8 cellular contexts compared by ENCODE assay signal in genomic region chr4:154743683-154744340, GRCh38. TPM values are rescaled to one million over a fixed set of nuclear protein-coding genes. Genes with fewer than 3 reads are reported as not detected.
DNase-seq lines count a peak whose midpoint lies in the region; ATAC-seq and TF ChIP-seq lines count a peak whose summit lies in the region.

LRAT (plus strand) TSS chr4:154744000; CDS start chr4:154744327, 327 bp downstream.

- peaks cover 17% of the 10 kb centered on the region for H3K27me3 ChIP-seq in CD4-positive, CD25-positive, alpha-beta regulatory T cell (ENCODE audit: control insufficient read depth, insufficient read depth, low read length)
- H3K27me3 ChIP-seq in HCT116 (ENCODE audit: insufficient read depth, low read length) (no peaks in the 10 kb centered on the region), PC-9 (ENCODE audit: insufficient read depth, low read depth) (no peaks in the 10 kb centered on the region), body of pancreas (peaks cover 0 to 3% of the 10 kb centered on the region in 2 donors)

- H3K9me2 ChIP-seq in HCT116 (ENCODE audit: insufficient read depth) (no peaks in the 10 kb centered on the region), PC-9 (ENCODE audit: insufficient read depth) (no peaks in the 10 kb centered on the region)

- H3K9ac ChIP-seq in HCT116 (ENCODE audit: low read length): peak within 1 kb of the TSS; percentile 55

- TF ChIP-seq CTCF in HCT116 (IDR thresholded peaks at IDR 0.05 in 2 of 3, conservative IDR thresholded peaks at IDR 0.05 in 1 of 3; ENCODE audit: borderline replicate concordance in 1 of 3, insufficient read depth in 1 of 3, low read depth in 2 of 3, low read length in 2 of 3) (peak in 2 of 3 experiments; percentile 43 to 48; a peak in 4 of 6 replicates), PC-9 (conservative IDR thresholded peaks at IDR 0.05) (no peak; the same call in 1 of the 2 replicates), body of pancreas (IDR thresholded peaks at IDR 0.05) (peak; percentile 32 to 76 (median 55))

- no peak within 1 kb of the TSS for H3K27ac Mint-ChIP-seq in CD4-positive, CD25-positive, alpha-beta regulatory T cell

- POLR2A ChIA-PET in HCT116 (lab: Charles Lee): interaction anchor here (0.6 to 1.5 kb wide), 9 partner anchors 9 to 194 kb away, joined by 3 to 8 read pairs (median 6); partner anchors contain the start of gene PLRG1
- POLR2A ChIA-PET in PC-9 (lab: Charles Lee; ENCODE audit: unreplicated experiment): interaction anchor here (0.6 to 0.7 kb wide), 2 partner anchors 75 to 412 kb away, joined by 3 read pairs; no protein-coding TSS in a partner anchor

- H3K4me2 ChIP-seq in HCT116 (ENCODE audit: low read length) (peak within 1 kb of the TSS; percentile 88), PC-9 (peak within 1 kb of the TSS; percentile 94)

- peak within 1 kb of the TSS; percentile 37 for H3K4me3 ChIP-seq in CD4-positive, CD25-positive, alpha-beta regulatory T cell (ENCODE audit: low read depth, low read length)
- H3K4me3 ChIP-seq in HCT116 (replicated peaks in 1 of 2; ENCODE audit: low read depth in 1 of 2, low read length in 2 of 2) (peak within 1 kb of the TSS; percentile 65 to 68), PC-9 (peak within 1 kb of the TSS; percentile 64), body of pancreas (peak within 1 kb of the TSS; percentile 25 to 50), iPS-18c (ENCODE audit: insufficient read depth, low read depth, low read length) (peak within 1 kb of the TSS; percentile 73), skeletal muscle cell (ENCODE audit: low read depth, low read length) (peak within 1 kb of the TSS; percentile 29)

- RAD21 ChIA-PET in HCT116 (lab: Charles Lee; ENCODE audit: low non-redundant PET in 1 of 2, low total read pairs in 2 of 2, uncharacterized antibody in 2 of 2, unreplicated experiment in 2 of 2): interaction anchor here in 1 of 2 experiments (0.8 kb wide), 1 partner anchor 35 kb away, joined by 3 read pairs; no protein-coding TSS in a partner anchor

- CTCF ChIA-PET in HCT116 (lab: Charles Lee) (interaction anchor here (0.6 to 1.7 kb wide), 5 partner anchors 9 to 191 kb away, joined by 3 to 10 read pairs (median 3); no protein-coding TSS in a partner anchor), PC-9 (lab: Charles Lee) (interaction anchor here (0.6 to 1.3 kb wide), 3 partner anchors 54 to 194 kb away, joined by 5 to 7 read pairs (median 6); partner anchors contain the start of gene PLRG1)

- no peak for ATAC-seq in CD4-positive, CD25-positive, alpha-beta regulatory T cell (ENCODE audit: low read depth in 2 of 2)
- peak; percentile 98 for ATAC-seq in HCT116
- peak; percentile 95 for ATAC-seq in body of pancreas

- peak; percentile 3 to 43 (median 10) for DNase-seq in CD4-positive, CD25-positive, alpha-beta regulatory T cell
- DNase-seq in HCT116 (ENCODE audit: low read depth, low spot score) (peak; percentile 54), PC-9 (peak; percentile 49 to 81), body of pancreas (peak; percentile 72 to 89 (median 82)), skeletal muscle cell (ENCODE audit: low read depth) (no peak), NCI-H128 (lab: John Stamatoyannopoulos, UW; ENCODE audit: unreplicated experiment) (no peak), NAMALWA (ENCODE audit: low spot score) (no peak)

- H3F3A ChIP-seq in PC-9 (ENCODE audit: insufficient read depth, low read depth): no peaks in the 10 kb centered on the region

- peak within 1 kb of the TSS; percentile 93 for H2AFZ ChIP-seq in HCT116 (ENCODE audit: low read depth, low read length, poor library complexity, severe bottlenecking)
- H2AFZ ChIP-seq in PC-9: peak within 1 kb of the TSS; percentile 94

- H3K9me3 ChIP-seq in CD4-positive, CD25-positive, alpha-beta regulatory T cell (ENCODE audit: control insufficient read depth in 2 of 2, low read length in 2 of 2): no peaks in the 10 kb centered on the region
- H3K9me3 ChIP-seq in HCT116 (ENCODE audit: control insufficient read depth in 1 of 2, insufficient read depth in 1 of 2, low read depth in 1 of 2, low read length in 2 of 2): no peaks in the 10 kb centered on the region
- H3K9me3 ChIP-seq in PC-9 (ENCODE audit: insufficient read depth, low read depth): no peaks in the 10 kb centered on the region
- no peaks in the 10 kb centered on the region for H3K9me3 ChIP-seq in body of pancreas
- no peaks in the 10 kb centered on the region for H3K9me3 ChIP-seq in iPS-18c (ENCODE audit: control insufficient read depth, insufficient read depth, low read length)

- WGBS in body of pancreas, 2 donors: 1% methylated on average over 24 to 55 of the region's 55 CpGs

- peaks cover 65% of the 10 kb centered on the region for H3K27me3 Mint-ChIP-seq in CD4-positive, CD25-positive, alpha-beta regulatory T cell

- peaks cover 9% of the 10 kb centered on the region for H3K4me1 ChIP-seq in CD4-positive, CD25-positive, alpha-beta regulatory T cell (ENCODE audit: control insufficient read depth, insufficient read depth, low read length, poor library complexity, severe bottlenecking)
- peaks cover 3 to 14% of the 10 kb centered on the region in 2 experiments; a peak in 3 of 4 replicates for H3K4me1 ChIP-seq in HCT116 (ENCODE audit: control insufficient read depth in 1 of 2, insufficient read depth in 2 of 2, low read length in 2 of 2)
- peaks cover 4% of the 10 kb centered on the region; the same call in 1 of the 2 replicates for H3K4me1 ChIP-seq in PC-9 (replicated peaks; ENCODE audit: insufficient read depth)
- H3K4me1 ChIP-seq in body of pancreas: peaks cover 31% of the 10 kb centered on the region

- H3K79me2 ChIP-seq in HCT116 (ENCODE audit: insufficient read depth, low read length) (no peaks in the 10 kb centered on the region), PC-9 (ENCODE audit: low read depth) (no peaks in the 10 kb centered on the region)

- intact Hi-C loops in HCT116 (cut with micrococcal nuclease): no loop called here
- intact Hi-C loops in PC-9 (cut with micrococcal nuclease; ENCODE audit: unreplicated experiment): no loop called here
- intact Hi-C loops in body of pancreas (cut with DNase I): no loop called here

- no TSS peak for BruUV-seq in HCT116 (replicated peaks; lab: Mats Ljungman, UMichigan)
- TSS peak; percentile 56 for BruUV-seq in PC-9 (replicated peaks; lab: Mats Ljungman, UMichigan)

- H3K9me3 Mint-ChIP-seq in CD4-positive, CD25-positive, alpha-beta regulatory T cell: peaks cover 0 to 12% (median 0%) of the 10 kb centered on the region in 7 donors

- no peaks in the 10 kb centered on the region for H3K36me3 Mint-ChIP-seq in CD4-positive, CD25-positive, alpha-beta regulatory T cell

- H4K20me1 ChIP-seq in HCT116 (ENCODE audit: insufficient read depth) (no peaks in the 10 kb centered on the region), PC-9 (ENCODE audit: insufficient read depth) (no peaks in the 10 kb centered on the region)

- peaks cover 0 to 22% (median 4%) of the 10 kb centered on the region in 4 donors for H3K4me1 Mint-ChIP-seq in CD4-positive, CD25-positive, alpha-beta regulatory T cell

- H3K36me3 ChIP-seq in CD4-positive, CD25-positive, alpha-beta regulatory T cell (ENCODE audit: control insufficient read depth, insufficient read depth, low read length): no peaks in the 10 kb centered on the region
- H3K36me3 ChIP-seq in HCT116 (ENCODE audit: control insufficient read depth in 1 of 2, insufficient read depth in 2 of 2, low read length in 2 of 2) (no peaks in the 10 kb centered on the region), PC-9 (ENCODE audit: low read depth) (no peaks in the 10 kb centered on the region), body of pancreas (replicated peaks in 1 of 2; ENCODE audit: insufficient read depth in 1 of 2, low read depth in 2 of 2) (no peaks in the 10 kb centered on the region)

- TF ChIP-seq POLR2A in HCT116 (IDR thresholded peaks at IDR 0.05; ENCODE audit: borderline replicate concordance, extremely low read depth, insufficient read depth, insufficient read length) (no peak), body of pancreas (IDR thresholded peaks at IDR 0.05) (peak; percentile 46 to 80 (median 73))

- H3K27ac ChIP-seq in CD4-positive, CD25-positive, alpha-beta regulatory T cell (ENCODE audit: insufficient read depth, low read length, poor library complexity, severe bottlenecking): no peak within 1 kb of the TSS
- H3K27ac ChIP-seq in HCT116 (ENCODE audit: low read depth, low read length) (no peak within 1 kb of the TSS; the same call in 1 of the 2 replicates), PC-9 (no peak within 1 kb of the TSS), body of pancreas (peak within 1 kb of the TSS; percentile 34 to 75 (median 48))

- no peak for TF ChIP-seq RAD21 in HCT116 (IDR thresholded peaks at IDR 0.05; ENCODE audit: low read depth)

- H3K4me3 Mint-ChIP-seq in CD4-positive, CD25-positive, alpha-beta regulatory T cell: peak within 1 kb of the TSS; percentile 54 to 90 (median 86)

TF ChIP-seq in HCT116, 20 proteins besides CTCF, POLR2A, EP300 and RAD21 (continues in another document):
- TF ChIP-seq EZH2 (IDR thresholded peaks at IDR 0.05) (no peak), SP1 (IDR thresholded peaks at IDR 0.05; ENCODE audit: low read depth) (no peak), CBX3 (IDR thresholded peaks at IDR 0.05; ENCODE audit: low read depth) (peak; percentile 59; the same call in 1 of the 2 replicates), ELF1 (IDR thresholded peaks at IDR 0.05; ENCODE audit: borderline replicate concordance, low read depth) (no peak), EGR1 (IDR thresholded peaks at IDR 0.05; ENCODE audit: low read depth) (peak; percentile 16; the same call in 1 of the 2 replicates), POLR2AphosphoS5 (IDR thresholded peaks at IDR 0.05; ENCODE audit: low read depth, low read length) (peak; percentile 93), SIN3A (IDR thresholded peaks at IDR 0.05; ENCODE audit: low read depth) (0 out of 2 replicates have a peak, but pooled peaks have one; percentile 44), SRF (IDR thresholded peaks at IDR 0.05; ENCODE audit: low read depth) (peak; percentile 16; the same call in 1 of the 2 replicates), ZNF274 (IDR thresholded peaks at IDR 0.05; ENCODE audit: low read depth, low read length) (no peak), ATF3 (IDR thresholded peaks at IDR 0.05) (no peak), YY1 (IDR thresholded peaks at IDR 0.05; ENCODE audit: extremely low read depth, insufficient replicate concordance, low read depth, low read length) (no peak), MAX (IDR thresholded peaks at IDR 0.05) (0 out of 2 replicates have a peak, but pooled peaks have one; percentile 26)

RNA-seq across cellular contexts. Expression of gene LRAT, which starts in this region (rescaled TPM):
- total RNA-seq in CD4-positive, CD25-positive, alpha-beta regulatory T cell: not detected
- not detected for polyA plus RNA-seq in CD4-positive, CD25-positive, alpha-beta regulatory T cell
- total RNA-seq in HCT116 (2021; ENCODE audit: unreplicated experiment) (3.8 TPM), PC-9 (2021) (0.68 and 0.85 TPM in 2 replicates), body of pancreas (under 1 TPM in 1 of 2 donors, not detected in 1; 0.78 TPM)
- polyA plus RNA-seq in HCT116 (2012): 2.5 and 3.1 TPM in 2 replicates

Comparison
In these comparisons a context has a peak if more than half of its experiments do, and no peak if none do; other contexts are left out.
1. Peak in DNase-seq and H3K4me3 ChIP-seq in CD4-positive, CD25-positive, alpha-beta regulatory T cell; RNA of the gene not detected or under 1 TPM.
2. Peak in DNase-seq, H3K4me3 ChIP-seq and H3K4me2 ChIP-seq in PC-9; RNA of the gene not detected or under 1 TPM.
3. Peak in DNase-seq, ATAC-seq, H3K4me3 ChIP-seq and H3K27ac ChIP-seq in body of pancreas; RNA of the gene not detected or under 1 TPM.